In genomic region chr10:98262571-98262970, GRCh38 we compare ENCODE assay signal across 9 cellular contexts. TPM values are rescaled to one million over a fixed set of nuclear protein-coding genes. Genes with fewer than 3 reads are reported as not detected.
DNase-seq lines count a peak whose midpoint lies in the region; ATAC-seq and TF ChIP-seq lines count a peak whose summit lies in the region.
"Had no signal": no experiment of that assay in that cellular context is flagged by ENCODE, and none has a peak within 500 bp of the region (broad histone marks: within the 10 kb centered on the region; RNA-seq: fewer than 3 reads in every experiment).

No MANE protein-coding gene starts in this region.

- H3K27ac ChIP-seq in body of pancreas (peak overlapping the region in 1 of 4 donors; percentile 46), liver (ENCODE audit: low read depth in 1 of 2, low read length in 2 of 2) (no peak overlapping the region)
- H3K27ac ChIP-seq: neutrophil had no signal

- H3K4me1 ChIP-seq in body of pancreas (peaks cover 38% of the 10 kb centered on the region), liver (ENCODE audit: control insufficient read depth in 4 of 4, insufficient read depth in 4 of 4, low read length in 3 of 4) (no peaks in the 10 kb centered on the region)

- 47 to 54% methylated on average over 1 to 7 of the region's 7 CpGs for WGBS in body of pancreas, 2 donors
- WGBS in liver: 46% methylated on average over 7 of the region's 7 CpGs

- peak; percentile 13 to 53 (median 40) for TF ChIP-seq CTCF in body of pancreas (IDR thresholded peaks at IDR 0.05)
- TF ChIP-seq CTCF in liver (IDR thresholded peaks at IDR 0.05; ENCODE audit: low read depth, low read length, missing input control): peak; percentile 50

- intact Hi-C loops in body of pancreas (cut with DNase I): no loop called here

- H3K36me3 ChIP-seq in body of pancreas (replicated peaks in 1 of 2; ENCODE audit: insufficient read depth in 1 of 2, low read depth in 2 of 2): no peaks in the 10 kb centered on the region
- no peaks in the 10 kb centered on the region for H3K36me3 ChIP-seq in liver (ENCODE audit: control insufficient read depth in 4 of 4, insufficient read depth in 3 of 4, low read depth in 1 of 4, low read length in 3 of 4)
- H3K36me3 ChIP-seq: neutrophil had no signal

- ATAC-seq in body of pancreas: peak; percentile 60
- ATAC-seq in HG02610 (IDR thresholded peaks at IDR 0.05; ENCODE audit: unreplicated experiment): no peak
- ATAC-seq in HG03342 (IDR thresholded peaks at IDR 0.05; ENCODE audit: unreplicated experiment): no peak

- H3K4me3 ChIP-seq in body of pancreas (no peak overlapping the region), liver (ENCODE audit: low read depth in 1 of 3, low read length in 3 of 3) (no peak overlapping the region)

- H3K9me3 ChIP-seq in body of pancreas (no peaks in the 10 kb centered on the region), liver (ENCODE audit: control insufficient read depth in 4 of 4, low read length in 3 of 4) (no peaks in the 10 kb centered on the region)
- H3K9me3 ChIP-seq: neutrophil had no signal

- peak; percentile 84 to 92 for TF ChIP-seq RAD21 in liver (IDR thresholded peaks at IDR 0.05)

- DNase-seq in NCI-H2029 (lab: John Stamatoyannopoulos, UW) (peak; percentile 36), NCI-H2029 treated with DMSO at 0.1 percent for 48 hours (lab: John Stamatoyannopoulos, UW) (no peak), MV-4-11 (lab: John Stamatoyannopoulos, UW) (peak; percentile 15), body of pancreas (peak; percentile 57 to 69 (median 65)), NCI-H1694 (lab: John Stamatoyannopoulos, UW) (no peak)

- H3K9ac ChIP-seq in liver (ENCODE audit: low read depth in 1 of 2, low read length in 2 of 2): no peak overlapping the region

- no peak for TF ChIP-seq POLR2A in body of pancreas (IDR thresholded peaks at IDR 0.05)

- no peaks in the 10 kb centered on the region for H3K27me3 ChIP-seq in body of pancreas
- H3K27me3 ChIP-seq in liver (ENCODE audit: control insufficient read depth in 4 of 4, insufficient read depth in 4 of 4, low read length in 3 of 4): peaks cover 0 to 3% (median 0%) of the 10 kb centered on the region in 4 donors

TF ChIP-seq in liver, 16 proteins besides CTCF, POLR2A, EP300 and RAD21:
- TF ChIP-seq RXRA (IDR thresholded peaks at IDR 0.05) (peak in 1 of 2 donors; percentile 48), YY1 (IDR thresholded peaks at IDR 0.05) (no peak)

RNA-seq across cellular contexts. Expression of gene LOXL4, which starts 5.4 kb away (rescaled TPM):
- 10 to 100 TPM in 1 of 2 donors, 1 to 10 TPM in 1; 8.9 to 10.6 TPM for total RNA-seq in body of pancreas
- total RNA-seq in liver: 10 to 100 TPM in 1 of 2 donors, under 1 TPM in 1; 0.84 to 18.5 TPM
- 1 to 10 TPM in 1 of 2 donors, under 1 TPM in 1; 0.38 to 1.2 TPM for polyA plus RNA-seq in liver

Comparison
In these comparisons a context has a peak if more than half of its experiments do, and no peak if none do; other contexts are left out.
1. DNase-seq: peak in NCI-H2029 (single experiment), MV-4-11 (single experiment) and body of pancreas (4 of 4); none in NCI-H2029 treated with DMSO at 0.1 percent for 48 hours (single experiment) and NCI-H1694 (single experiment).